Comparison of ENCODE assay signal across 24 cellular contexts in genomic region chr1:44860891-44861290, GRCh38. TPM values are rescaled to one million over a fixed set of nuclear protein-coding genes. Genes with fewer than 3 reads are reported as not detected.
"Had no signal": no experiment of that assay in that cellular context is flagged by ENCODE, and none has a peak within 500 bp of the region (broad histone marks: within the 10 kb centered on the region; RNA-seq: fewer than 3 reads in every experiment).

No MANE protein-coding gene starts in this region.

- ATAC-seq: activated CD4-positive, CD25-positive, alpha-beta regulatory T cell treated with anti-CD3 and anti-CD28 coated beads, Interleukin-2, amount 50 U/mL, for 24 hours; activated T-cell treated with anti-CD3 and anti-CD28 coated beads, Interleukin-2, amount 50 U/mL, for 72 hours; effector memory CD8-positive, alpha-beta T cell; esophagus mucosa; gastrocnemius medialis had no signal

- H2AFZ ChIP-seq: parathyroid adenoma had no signal

- H3K79me2 ChIP-seq: parathyroid adenoma had no signal

- DNase-seq: activated CD4-positive, alpha-beta memory T cell treated with anti-CD3 and anti-CD28 coated beads, Interleukin-2, amount 10 ng/mL, durations not matched to agents 7 days and 5 days; activated CD4-positive, alpha-beta T cell treated with anti-CD3 and anti-CD28 coated beads, Interleukin-2, amount 10 ng/mL, durations not matched to agents 24 days and 14 days; activated effector memory CD4-positive, alpha-beta T cell treated with Interleukin-2 at 50 U/mL for 16 hours; activated naive CD4-positive, alpha-beta T cell treated with anti-CD3 and anti-CD28 coated beads, Interleukin-2, amount 50 U/mL, for 16 hours; activated T-cell treated with anti-CD3 and anti-CD28 coated beads, Interleukin-2, amount 50 U/mL, for 72 hours; brain microvascular endothelial cell; caudate nucleus; dorsolateral prefrontal cortex; effector memory CD8-positive, alpha-beta T cell; gastrocnemius medialis; head of caudate nucleus; hypothalamus; nephron progenitor cell; right lobe of liver; small intestine; stimulated activated CD4-positive, alpha-beta T cell treated with anti-CD3 and anti-CD28 coated beads, Interleukin-2, amount 100 ng/mL, for 48 hours; stimulated activated CD8-positive, alpha-beta memory T cell treated with anti-CD3 and anti-CD28 coated beads, Interleukin-4, amount 100 ng/mL, for 48 hours; stimulated activated naive CD4-positive, alpha-beta T cell; upper lobe of left lung had no signal

- H3K27me3 ChIP-seq: ascending aorta, brain microvascular endothelial cell, dorsolateral prefrontal cortex, gastrocnemius medialis, right lobe of liver, upper lobe of left lung had no signal

- H3K4me1 ChIP-seq: ascending aorta, parathyroid adenoma, right lobe of liver, upper lobe of left lung had no signal

- H3K9ac ChIP-seq: parathyroid adenoma had no signal

- H3K27ac ChIP-seq: brain microvascular endothelial cell, gastrocnemius medialis, parathyroid adenoma, right lobe of liver, upper lobe of left lung, VCaP had no signal

- H3K4me3 ChIP-seq: ascending aorta, dorsolateral prefrontal cortex, gastrocnemius medialis, right lobe of liver, upper lobe of left lung had no signal

- H3K9me3 ChIP-seq: ascending aorta, gastrocnemius medialis, right lobe of liver, upper lobe of left lung had no signal

RNA-seq across cellular contexts. Expression of gene PTCH2, which starts 17.8 kb away (rescaled TPM):
- total RNA-seq: ascending aorta had no signal

RNA-seq across cellular contexts. Expression of gene DYNLT4, which starts 53.7 kb away (rescaled TPM):
- total RNA-seq: activated CD4-positive, alpha-beta T cell treated with anti-CD3 and anti-CD28 coated beads, Interleukin-2, amount 10 ng/mL, durations not matched to agents 24 days and 14 days; ascending aorta; esophagus mucosa; gastrocnemius medialis had no signal
